In the genomic region with DNA sequence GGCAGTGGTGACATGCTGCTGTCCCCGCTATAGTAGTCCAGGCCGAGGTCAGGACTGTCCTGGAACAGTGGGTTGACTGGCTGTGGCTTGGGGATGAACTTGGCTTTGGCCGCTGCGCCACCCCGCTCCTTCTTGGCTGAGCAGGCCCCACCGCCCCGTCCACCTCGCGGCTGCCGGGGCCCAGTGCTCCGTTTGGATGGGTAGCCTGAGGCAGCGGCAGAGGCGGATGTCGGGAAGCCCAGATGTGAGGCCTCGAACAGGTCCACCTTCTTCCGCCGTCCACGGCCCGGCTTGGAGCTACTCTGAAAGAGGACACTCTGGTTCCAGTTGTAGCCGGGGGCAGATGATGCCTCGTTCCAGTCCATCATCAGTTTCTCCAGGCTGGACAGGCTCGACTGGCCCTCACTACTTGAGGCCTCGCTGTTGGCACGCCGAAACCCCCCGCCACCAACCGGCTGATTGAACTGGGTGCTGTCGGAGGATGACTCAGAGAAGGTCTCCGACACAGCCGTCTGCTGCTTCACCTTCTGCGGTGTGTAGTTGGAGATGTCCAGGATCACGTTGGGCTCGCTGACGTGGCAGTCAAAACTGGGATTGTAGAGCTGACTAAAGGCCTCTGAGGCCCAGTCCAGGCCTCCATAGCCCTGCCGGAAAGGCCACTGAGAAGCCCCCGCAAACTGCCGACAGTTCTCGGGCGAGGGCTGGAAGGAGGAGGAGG, we compare ENCODE assay signal across 1 cellular context.
TF ChIP-seq lines count a peak whose summit lies in the region.

No MANE protein-coding gene starts in this region.

TF ChIP-seq in GM23338, 12 proteins besides CTCF, POLR2A, EP300 and RAD21 (continued from another document):
- TF ChIP-seq ZNF462 (CRISPR knock-in tag; IDR thresholded peaks at IDR 0.05) (no peak), POLR2AphosphoS5 (IDR thresholded peaks at IDR 0.05; ENCODE audit: low read depth) (no peak), EZH2phosphoT487 (IDR thresholded peaks at IDR 0.05; ENCODE audit: unreplicated experiment) (no peak), ZNF331 (CRISPR knock-in tag; IDR thresholded peaks at IDR 0.05; ENCODE audit: low read depth) (no peak), ETS1 (IDR thresholded peaks at IDR 0.05) (no peak), ZNF114 (CRISPR knock-in tag; IDR thresholded peaks at IDR 0.05) (no peak)
- TF ChIP-seq, protein P1, sequence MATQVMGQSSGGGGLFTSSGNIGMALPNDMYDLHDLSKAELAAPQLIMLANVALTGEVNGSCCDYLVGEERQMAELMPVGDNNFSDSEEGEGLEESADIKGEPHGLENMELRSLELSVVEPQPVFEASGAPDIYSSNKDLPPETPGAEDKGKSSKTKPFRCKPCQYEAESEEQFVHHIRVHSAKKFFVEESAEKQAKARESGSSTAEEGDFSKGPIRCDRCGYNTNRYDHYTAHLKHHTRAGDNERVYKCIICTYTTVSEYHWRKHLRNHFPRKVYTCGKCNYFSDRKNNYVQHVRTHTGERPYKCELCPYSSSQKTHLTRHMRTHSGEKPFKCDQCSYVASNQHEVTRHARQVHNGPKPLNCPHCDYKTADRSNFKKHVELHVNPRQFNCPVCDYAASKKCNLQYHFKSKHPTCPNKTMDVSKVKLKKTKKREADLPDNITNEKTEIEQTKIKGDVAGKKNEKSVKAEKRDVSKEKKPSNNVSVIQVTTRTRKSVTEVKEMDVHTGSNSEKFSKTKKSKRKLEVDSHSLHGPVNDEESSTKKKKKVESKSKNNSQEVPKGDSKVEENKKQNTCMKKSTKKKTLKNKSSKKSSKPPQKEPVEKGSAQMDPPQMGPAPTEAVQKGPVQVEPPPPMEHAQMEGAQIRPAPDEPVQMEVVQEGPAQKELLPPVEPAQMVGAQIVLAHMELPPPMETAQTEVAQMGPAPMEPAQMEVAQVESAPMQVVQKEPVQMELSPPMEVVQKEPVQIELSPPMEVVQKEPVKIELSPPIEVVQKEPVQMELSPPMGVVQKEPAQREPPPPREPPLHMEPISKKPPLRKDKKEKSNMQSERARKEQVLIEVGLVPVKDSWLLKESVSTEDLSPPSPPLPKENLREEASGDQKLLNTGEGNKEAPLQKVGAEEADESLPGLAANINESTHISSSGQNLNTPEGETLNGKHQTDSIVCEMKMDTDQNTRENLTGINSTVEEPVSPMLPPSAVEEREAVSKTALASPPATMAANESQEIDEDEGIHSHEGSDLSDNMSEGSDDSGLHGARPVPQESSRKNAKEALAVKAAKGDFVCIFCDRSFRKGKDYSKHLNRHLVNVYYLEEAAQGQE (IDR thresholded peaks at IDR 0.05; ENCODE audit: unreplicated experiment), result no peak
